Comparison of ENCODE assay signal across 14 cellular contexts in the genomic region with DNA sequence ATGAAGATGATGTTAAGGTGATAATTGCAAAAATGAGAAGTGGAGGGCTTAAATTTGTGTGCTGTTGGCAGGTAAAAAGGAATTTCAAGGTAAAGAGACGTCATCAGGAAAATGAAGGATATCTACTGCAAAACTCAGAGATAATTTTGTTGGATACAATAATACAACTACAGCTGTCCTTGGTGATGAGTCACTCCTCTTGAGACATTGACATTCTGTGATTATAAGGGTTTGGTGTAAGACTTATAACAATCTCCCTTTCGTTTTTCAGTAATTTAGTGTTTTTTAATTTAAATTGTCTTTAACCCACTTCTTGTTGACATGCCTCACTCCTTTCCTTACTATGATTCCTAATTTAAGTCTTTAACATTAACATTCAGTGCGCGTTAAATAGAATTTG.
DNase-seq lines count a peak whose midpoint lies in the region; ATAC-seq, FAIRE-seq and TF ChIP-seq lines count a peak whose summit lies in the region.
"Had no signal": no experiment of that assay in that cellular context is flagged by ENCODE, and none has a peak within 500 bp of the region (broad histone marks: within the 10 kb centered on the region; RNA-seq: fewer than 3 reads in every experiment).

No MANE protein-coding gene starts in this region.

- DNase-seq in EL (peak; percentile 49), HTR-8/SVneo (ENCODE audit: insufficient read length, low spot score) (peak; percentile 5), astrocyte of the spinal cord (ENCODE audit: low read depth, low spot score) (peak; percentile 7), fibroblast of villous mesenchyme (ENCODE audit: low read depth) (peak; percentile 17), NCI-H510A treated with DMSO at 0.1 percent for 48 hours (lab: John Stamatoyannopoulos, UW) (no peak)
- no peak for DNase-seq in effector memory CD4-positive, alpha-beta T cell
- DNase-seq: CD4-positive, alpha-beta T cell; NCI-H1092; NCI-H446 treated with DMSO at 0.1 percent for 48 hours; NCI-H82; SIG-M5 had no signal

- TF ChIP-seq CTCF in astrocyte of the spinal cord (IDR thresholded peaks at IDR 0.05; ENCODE audit: low read depth, low read length) (no peak), fibroblast of villous mesenchyme (IDR thresholded peaks at IDR 0.05; ENCODE audit: insufficient read depth, low read depth, low read length) (no peak)

- H3K4me3 ChIP-seq in astrocyte of the spinal cord (ENCODE audit: low read depth, low read length) (no peak overlapping the region), fibroblast of villous mesenchyme (ENCODE audit: low read depth, low read length) (no peak overlapping the region)
- no peak overlapping the region for H3K4me3 ChIP-seq in effector memory CD4-positive, alpha-beta T cell (ENCODE audit: insufficient read depth, low read depth, low read length, poor library complexity, severe bottlenecking)
- H3K4me3 ChIP-seq: HAP-1, K562 had no signal

- ATAC-seq in GM19397 (IDR thresholded peaks at IDR 0.05; ENCODE audit: unreplicated experiment) = no peak
- ATAC-seq: K562 had no signal

- no peak for FAIRE-seq in HTR-8/SVneo (lab: Jason Lieb, UNC)
- FAIRE-seq: K562 had no signal

- no peaks in the 10 kb centered on the region for H3K9me3 ChIP-seq in effector memory CD4-positive, alpha-beta T cell (ENCODE audit: control insufficient read depth, low read length)
- H3K9me3 ChIP-seq: HAP-1 had no signal

- no peaks in the 10 kb centered on the region for H3K27me3 ChIP-seq in effector memory CD4-positive, alpha-beta T cell (replicated peaks; ENCODE audit: control insufficient read depth, insufficient read depth, low read length, poor library complexity, severe bottlenecking)

- in situ Hi-C loops in astrocyte of the spinal cord (cut with HindIII; ENCODE audit: low sequenced_read_pairs) = no loop called here

- H3K4me1 ChIP-seq in effector memory CD4-positive, alpha-beta T cell (ENCODE audit: control insufficient read depth, insufficient read depth, low read length, poor library complexity, severe bottlenecking) = no peaks in the 10 kb centered on the region
- H3K4me1 ChIP-seq: HAP-1 had no signal

- H3K36me3 ChIP-seq in effector memory CD4-positive, alpha-beta T cell (ENCODE audit: control insufficient read depth, insufficient read depth, low read length) = no peaks in the 10 kb centered on the region
- H3K36me3 ChIP-seq: HAP-1 had no signal

- H3K27ac ChIP-seq in effector memory CD4-positive, alpha-beta T cell (ENCODE audit: insufficient read depth, low read length, poor library complexity, severe bottlenecking) = no peak overlapping the region

Comparison
In these comparisons a context has a peak if more than half of its experiments do, and no peak if none do; other contexts are left out.
1. DNase-seq: peak in EL (single experiment), HTR-8/SVneo (single experiment), astrocyte of the spinal cord (single experiment) and fibroblast of villous mesenchyme (single experiment); none in effector memory CD4-positive, alpha-beta T cell (0 of 3) and NCI-H510A treated with DMSO at 0.1 percent for 48 hours (single experiment).